Comparison of ENCODE assay signal across 13 cellular contexts in the genomic region with DNA sequence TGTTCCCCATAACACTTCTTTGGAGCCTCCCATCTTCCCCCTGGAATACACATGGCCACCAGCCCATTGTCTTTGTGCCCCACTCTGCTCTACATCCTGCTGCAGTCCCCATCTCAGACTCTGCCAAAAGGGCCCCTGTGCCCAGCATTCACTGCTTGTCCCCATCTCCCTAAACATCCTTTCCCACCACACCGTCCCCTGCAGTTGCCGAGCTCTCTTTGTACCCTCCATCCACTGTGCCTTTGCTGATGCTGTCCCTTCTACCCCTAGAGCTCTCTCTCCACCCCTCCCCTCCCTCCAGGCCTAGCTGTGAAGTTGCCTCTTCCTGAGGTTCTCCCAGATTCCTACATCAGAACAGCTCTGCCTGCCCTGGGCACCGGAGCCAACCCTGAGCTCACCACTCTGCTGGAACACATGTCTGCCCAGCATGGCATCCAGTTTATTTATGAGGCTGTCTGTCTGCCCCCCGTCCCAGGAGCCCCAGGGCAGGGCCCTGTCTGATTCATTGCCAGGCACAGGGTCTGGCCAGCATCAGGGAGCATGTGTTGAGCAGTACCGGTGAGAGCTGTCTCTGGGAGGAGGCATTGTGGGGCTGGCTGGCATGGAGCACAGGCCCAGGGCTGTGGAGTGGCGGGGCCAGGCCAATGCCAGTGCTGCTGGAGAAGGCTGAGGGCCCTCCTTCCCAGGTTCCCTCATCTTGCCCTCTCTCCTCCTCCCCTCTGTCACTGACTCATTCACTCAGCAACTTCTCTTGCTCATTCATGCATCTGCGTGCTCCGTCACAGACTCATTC. TPM values are rescaled to one million over a fixed set of nuclear protein-coding genes. Genes with fewer than 3 reads are reported as not detected.
DNase-seq lines count a peak whose midpoint lies in the region; ATAC-seq and TF ChIP-seq lines count a peak whose summit lies in the region.
"Had no signal": no experiment of that assay in that cellular context is flagged by ENCODE, and none has a peak within 500 bp of the region (broad histone marks: within the 10 kb centered on the region; RNA-seq: fewer than 3 reads in every experiment).

No MANE protein-coding gene starts in this region.

- H3K36me3 ChIP-seq in MM.1S (replicated peaks; ENCODE audit: insufficient read depth, low read length): no peaks in the 10 kb centered on the region

- no peaks in the 10 kb centered on the region for H3K9me3 ChIP-seq in MM.1S (replicated peaks; ENCODE audit: insufficient read depth, low read length)
- H3K9me3 ChIP-seq: SJSA1 had no signal

- H3K27ac ChIP-seq in foreskin keratinocyte: no peak overlapping the region
- H3K27ac ChIP-seq in MM.1S (ENCODE audit: low read length): no peak overlapping the region
- H3K27ac ChIP-seq: parathyroid adenoma, SJSA1 had no signal

- DNase-seq in DMS 273 (lab: John Stamatoyannopoulos, UW; ENCODE audit: unreplicated experiment) (peak; percentile 100), T1000 (lab: John Stamatoyannopoulos, UW) (peak; percentile 83), foreskin keratinocyte (peak; percentile 67 to 83), omental fat pad (ENCODE audit: low spot score) (no peak), DMS53 treated with DMSO at 0.1 percent for 48 hours (lab: John Stamatoyannopoulos, UW; ENCODE audit: unreplicated experiment) (no peak), MM.1S (no peak), middle frontal gyrus (ENCODE audit: extremely low spot score, low spot score) (no peak)
- DNase-seq: AML-193; central memory CD4-positive, alpha-beta T cell; NCI-H2029 treated with DMSO at 0.1 percent for 48 hours had no signal

- H3K79me2 ChIP-seq in MM.1S (ENCODE audit: low read length): no peaks in the 10 kb centered on the region
- H3K79me2 ChIP-seq: parathyroid adenoma had no signal

- H3K4me1 ChIP-seq in foreskin keratinocyte: peaks cover 8% of the 10 kb centered on the region
- H3K4me1 ChIP-seq in MM.1S (ENCODE audit: low read length): no peaks in the 10 kb centered on the region
- H3K4me1 ChIP-seq: parathyroid adenoma had no signal

- TF ChIP-seq CTCF in foreskin keratinocyte (conservative IDR thresholded peaks at IDR 0.05) (no peak), omental fat pad (IDR thresholded peaks at IDR 0.05) (no peak), MM.1S (IDR thresholded peaks at IDR 0.05; ENCODE audit: low read length) (no peak)

- H3F3A ChIP-seq in MM.1S (ENCODE audit: insufficient read depth, low read length): no peaks in the 10 kb centered on the region

- H3K27me3 ChIP-seq in foreskin keratinocyte: no peaks in the 10 kb centered on the region
- no peaks in the 10 kb centered on the region for H3K27me3 ChIP-seq in MM.1S (replicated peaks; ENCODE audit: insufficient read depth, low read length)
- H3K27me3 ChIP-seq: SJSA1 had no signal

- H2AFZ ChIP-seq in MM.1S (ENCODE audit: low read length): no peak overlapping the region
- H2AFZ ChIP-seq: parathyroid adenoma had no signal

- no peak overlapping the region for H3K9ac ChIP-seq in MM.1S (ENCODE audit: low read length)
- H3K9ac ChIP-seq: parathyroid adenoma had no signal

- no peaks in the 10 kb centered on the region for H3K9me2 ChIP-seq in MM.1S (replicated peaks; ENCODE audit: insufficient read depth, low read length)

- ATAC-seq in foreskin keratinocyte: peak; percentile 86
- ATAC-seq in omental fat pad (ENCODE audit: low FRiP score): peak; percentile 84
- ATAC-seq in HG03442 (IDR thresholded peaks at IDR 0.05; ENCODE audit: unreplicated experiment): no peak

- no peak overlapping the region for H3K4me2 ChIP-seq in MM.1S (ENCODE audit: low read depth, low read length)

- no peak overlapping the region for H3K4me3 ChIP-seq in MM.1S (ENCODE audit: low read length)
- H3K4me3 ChIP-seq: SJSA1 had no signal

- no peaks in the 10 kb centered on the region for H4K20me1 ChIP-seq in MM.1S (ENCODE audit: insufficient read depth, low read length)

RNA-seq across cellular contexts. Expression of a gene that starts 28.8 kb away (rescaled TPM):
- 0.11 and 0.27 TPM in 2 replicates for total RNA-seq in foreskin keratinocyte
- 0.10 and 0.32 TPM in 2 replicates for polyA plus RNA-seq in foreskin keratinocyte
- not detected for total RNA-seq in omental fat pad

Comparison
In these comparisons a context has a peak if more than half of its experiments do, and no peak if none do; other contexts are left out.
1. DNase-seq: peak in DMS 273 (single experiment), T1000 (single experiment) and foreskin keratinocyte (2 of 2); none in omental fat pad (single experiment), DMS53 treated with DMSO at 0.1 percent for 48 hours (single experiment), MM.1S (single experiment) and middle frontal gyrus (single experiment).